ENCODE assay signal across 11 cellular contexts in genomic region chr9:37852222-37852621, GRCh38.
"Had no signal": no experiment of that assay in that cellular context is flagged by ENCODE, and none has a peak within 500 bp of the region (broad histone marks: within the 10 kb centered on the region; RNA-seq: fewer than 3 reads in every experiment).

No MANE protein-coding gene starts in this region.

- H3K9me3 ChIP-seq: HAP-1 had no signal

- H3K36me3 ChIP-seq: HAP-1 had no signal

- H3K9ac ChIP-seq: GM23248 had no signal

- H3K4me1 ChIP-seq: HAP-1 had no signal

- H3K9me3 Mint-ChIP-seq: GM23338, H9, HFFc6 had no signal

- H3K4me1 Mint-ChIP-seq: GM23338, H9 had no signal

- H3K27ac Mint-ChIP-seq: GM23338, H9, HFFc6 had no signal

- H3K4me3 ChIP-seq: GM23248, GM23338, HAP-1 had no signal

- FAIRE-seq: H1, H54 had no signal

- H3K4me3 Mint-ChIP-seq: GM23338, H9, HFFc6 had no signal

- ATAC-seq: GM23338, HCT116 had no signal

- H3K4me2 ChIP-seq: GM23338 had no signal

- H2AFZ ChIP-seq: GM23248, GM23338 had no signal

- H3K27ac ChIP-seq: GM23248 had no signal

- DNase-seq: GM23248, GOT3, H7, H9, HCEC 1CT, HFFc6 had no signal
